In the genomic region with DNA sequence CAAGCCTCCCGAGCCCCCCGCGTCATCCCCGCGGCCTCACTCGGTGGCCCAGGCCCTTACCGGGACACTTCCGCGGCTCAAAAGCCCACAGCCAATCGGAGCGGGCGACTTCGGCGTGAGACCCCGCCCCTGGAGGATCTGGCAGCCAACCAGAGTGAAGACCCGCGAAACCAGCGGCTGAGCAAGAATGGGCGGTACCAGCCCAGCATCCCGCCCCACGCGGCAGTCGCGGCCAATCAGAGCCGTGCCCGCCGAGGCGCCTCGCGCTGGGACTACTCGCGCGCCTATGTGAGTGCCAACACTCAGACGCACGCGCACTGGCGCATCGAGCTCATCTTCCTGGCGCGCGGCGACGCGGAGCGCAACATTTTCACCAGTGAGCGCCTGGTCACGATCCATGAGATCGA, we compare ENCODE assay signal across 11 cellular contexts. TPM values are rescaled to one million over a fixed set of nuclear protein-coding genes. Genes with fewer than 3 reads are reported as not detected.
DNase-seq lines count a peak whose midpoint lies in the region; ATAC-seq, FAIRE-seq and TF ChIP-seq lines count a peak whose summit lies in the region.
"Had no signal": no experiment of that assay in that cellular context is flagged by ENCODE, and none has a peak within 500 bp of the region (broad histone marks: within the 10 kb centered on the region; RNA-seq: fewer than 3 reads in every experiment).

No MANE protein-coding gene starts in this region.

- in situ Hi-C loops in K562 (cut with MboI) (no loop called here), gastrocnemius medialis (cut with MboI; ENCODE audit: low sequenced_read_pairs in 4 of 4) (no loop called here)

- TF ChIP-seq POLR2A in K562 (conservative IDR thresholded peaks at IDR 0.05) (no peak), Peyer's patch (IDR thresholded peaks at IDR 0.05) (no peak), gastrocnemius medialis (IDR thresholded peaks at IDR 0.05) (no peak)

- H3K9me3 Mint-ChIP-seq in endodermal cell = peaks cover 34% of the 10 kb centered on the region

- POLR2A ChIA-PET in K562 (lab: Yijun Ruan, JAX) = no interaction called here

- H3K27me3 Mint-ChIP-seq in endodermal cell (ENCODE audit: insufficient read depth) = peaks cover 2% of the 10 kb centered on the region

- H3K4me2 ChIP-seq in K562 (ENCODE audit: insufficient read depth, low read length) = no peak overlapping the region

- TF ChIP-seq EP300 in K562 (IDR thresholded peaks at IDR 0.05; ENCODE audit: low read length) = no peak

- WGBS in K562 (ENCODE audit: insufficient coverage, low coverage, missing lambda C conversion rate) = 38% methylated on average over 38 of the region's 48 CpGs
- WGBS in endodermal cell (ENCODE audit: insufficient coverage in 1 of 2, insufficient read length in 1 of 2), 2 experiments = 96 to 98% methylated on average over 33 to 48 of the region's 48 CpGs

- H3K27ac ChIP-seq in K562 (ENCODE audit: extremely low read depth, low read depth, low read length) (no peak overlapping the region), left lung (no peak overlapping the region), Peyer's patch (no peak overlapping the region), endodermal cell (ENCODE audit: low read depth, low read length) (no peak overlapping the region), gastrocnemius medialis (no peak overlapping the region)
- H3K27ac ChIP-seq: cardiac muscle cell, ovary had no signal

- peak; percentile 53; the same call in 2 of the 3 replicates for ATAC-seq in K562
- peak; percentile 39 for ATAC-seq in left lung
- no peak for ATAC-seq in gastrocnemius medialis

- H3K36me3 ChIP-seq in K562 (ENCODE audit: control insufficient read depth, insufficient read depth, low read length) (no peaks in the 10 kb centered on the region), left lung (no peaks in the 10 kb centered on the region), Peyer's patch (no peaks in the 10 kb centered on the region), endodermal cell (ENCODE audit: control insufficient read depth, insufficient read depth, low read length) (no peaks in the 10 kb centered on the region), gastrocnemius medialis (no peaks in the 10 kb centered on the region)
- H3K36me3 ChIP-seq: cardiac muscle cell, ovary had no signal

- peak; percentile 7 for DNase-seq in stimulated activated CD4-positive, alpha-beta T cell treated with anti-CD3 and anti-CD28 coated beads, Interleukin-1b, Interleukin-23, amount 100 ng/mL, for 48 hours
- DNase-seq in stimulated activated CD4-positive, alpha-beta T cell treated with anti-CD3 and anti-CD28 coated beads, Interleukin-4, amount 100 ng/mL, for 24 hours = no peak
- DNase-seq in K562 (ENCODE audit: extremely low read depth in 1 of 4, low spot score in 3 of 4) = peak in 2 of 4 experiments; percentile 23 to 43
- no peak for DNase-seq in left lung
- no peak for DNase-seq in effector CD4-positive, alpha-beta T cell
- DNase-seq in Peyer's patch = no peak
- no peak for DNase-seq in endodermal cell
- no peak for DNase-seq in gastrocnemius medialis
- DNase-seq: erythroblast had no signal

- H3K9me3 ChIP-seq in K562 (replicated peaks; ENCODE audit: control insufficient read depth, insufficient read depth, low read depth, low read length) = no peaks in the 10 kb centered on the region
- H3K9me3 ChIP-seq in left lung = peaks cover 0 to 26% of the 10 kb centered on the region in 2 donors
- peaks cover 0 to 28% (median 3%) of the 10 kb centered on the region in 4 donors for H3K9me3 ChIP-seq in Peyer's patch
- H3K9me3 ChIP-seq in endodermal cell (ENCODE audit: control insufficient read depth, low read length) = peaks cover 31% of the 10 kb centered on the region
- H3K9me3 ChIP-seq in gastrocnemius medialis = peaks cover 0 to 7% (median 0%) of the 10 kb centered on the region in 3 donors
- H3K9me3 ChIP-seq: ovary had no signal

- H3K9me1 ChIP-seq in K562 (ENCODE audit: control insufficient read depth, insufficient read depth, low read length) = peaks cover 4% of the 10 kb centered on the region

- H3K9ac ChIP-seq in K562 (ENCODE audit: insufficient read depth in 1 of 2, low read depth in 2 of 2, low read length in 2 of 2) = no peak overlapping the region
- H3K9ac ChIP-seq in endodermal cell (ENCODE audit: extremely low read depth, low read length, poor library complexity, severe bottlenecking) = no peak overlapping the region

- no peak for FAIRE-seq in K562 (lab: Jason Lieb, UNC)

- H3K4me3 ChIP-seq in K562 = no peak overlapping the region
- no peak overlapping the region for H3K4me3 ChIP-seq in left lung
- no peak overlapping the region for H3K4me3 ChIP-seq in Peyer's patch
- no peak overlapping the region for H3K4me3 ChIP-seq in endodermal cell (ENCODE audit: low read length)
- no peak overlapping the region for H3K4me3 ChIP-seq in gastrocnemius medialis
- H3K4me3 ChIP-seq: cardiac muscle cell, ovary had no signal

- CTCF ChIA-PET in K562 (lab: Yijun Ruan, JAX; ENCODE audit: low intra/inter-chr PET ratio) = no interaction called here

- no peak overlapping the region for H3K4me3 Mint-ChIP-seq in endodermal cell

- TF ChIP-seq CTCF in K562 (IDR thresholded peaks at IDR 0.05 in 2 of 3, conservative IDR thresholded peaks at IDR 0.05 in 1 of 3; ENCODE audit: insufficient read depth in 2 of 3, low read depth in 1 of 3, low read length in 3 of 3) (no peak), left lung (IDR thresholded peaks at IDR 0.05) (no peak), Peyer's patch (IDR thresholded peaks at IDR 0.05) (no peak), endodermal cell (conservative IDR thresholded peaks at IDR 0.05) (no peak), gastrocnemius medialis (IDR thresholded peaks at IDR 0.05 in 4 of 5, conservative IDR thresholded peaks at IDR 0.05 in 1 of 5) (no peak)

- H3K27ac Mint-ChIP-seq in endodermal cell = no peak overlapping the region

- peaks cover 11% of the 10 kb centered on the region; the same call in 1 of the 2 replicates for H4K20me1 ChIP-seq in K562 (replicated peaks; ENCODE audit: control insufficient read depth, insufficient read depth, low read length)

- TF ChIP-seq RAD21 in K562 (CRISPR knock-in tag; conservative IDR thresholded peaks at IDR 0.05 in 1 of 2, IDR thresholded peaks at IDR 0.05 in 1 of 2) = no peak

- intact Hi-C loops in K562 (cut with micrococcal nuclease) = no loop called here
- intact Hi-C loops in left lung (cut with DNase I) = no loop called here
- intact Hi-C loops in gastrocnemius medialis (cut with DNase I; ENCODE audit: low total_unique reads) = no loop called here

- H3K4me1 ChIP-seq in K562 (replicated peaks in 1 of 2; ENCODE audit: control insufficient read depth in 2 of 2, insufficient read depth in 2 of 2, low read length in 2 of 2) (peaks cover 0 to 10% of the 10 kb centered on the region in 2 experiments; a peak in 2 of 5 replicates), left lung (no peaks in the 10 kb centered on the region), Peyer's patch (no peaks in the 10 kb centered on the region), endodermal cell (ENCODE audit: control insufficient read depth, insufficient read depth, low read length) (no peaks in the 10 kb centered on the region), gastrocnemius medialis (no peaks in the 10 kb centered on the region)

- H2AFZ ChIP-seq in K562 (ENCODE audit: low read depth, low read length) = no peak overlapping the region

- peaks cover 32 to 44% of the 10 kb centered on the region in 2 experiments; a peak in 4 of 5 replicates for H3K27me3 ChIP-seq in K562 (ENCODE audit: control insufficient read depth in 2 of 2, insufficient read depth in 2 of 2, low read length in 2 of 2)
- H3K27me3 ChIP-seq in left lung = peaks cover 6 to 44% of the 10 kb centered on the region in 2 donors
- no peaks in the 10 kb centered on the region for H3K27me3 ChIP-seq in Peyer's patch
- H3K27me3 ChIP-seq in endodermal cell (ENCODE audit: control insufficient read depth, insufficient read depth, low read length, poor library complexity, severe bottlenecking) = no peaks in the 10 kb centered on the region
- peaks cover 14 to 30% (median 28%) of the 10 kb centered on the region in 3 donors for H3K27me3 ChIP-seq in gastrocnemius medialis
- H3K27me3 ChIP-seq: cardiac muscle cell, ovary had no signal

- no peaks in the 10 kb centered on the region for H3K79me2 ChIP-seq in K562 (ENCODE audit: control insufficient read depth, insufficient read depth, low read length)

- H3K36me3 Mint-ChIP-seq in endodermal cell (ENCODE audit: low read depth) = peaks cover 48% of the 10 kb centered on the region

- peaks cover 3% of the 10 kb centered on the region for H3K4me1 Mint-ChIP-seq in endodermal cell

- BruUV-seq in K562 (replicated peaks; lab: Mats Ljungman, UMichigan) = no TSS peak

TF ChIP-seq in K562, 482 proteins besides CTCF, POLR2A, EP300 and RAD21 (continues in another document):
- TF ChIP-seq ARHGAP35 (IDR thresholded peaks at IDR 0.05; ENCODE audit: partially characterized antibody) = no peak

RNA-seq across cellular contexts. Expression of gene DISP3, which starts 22.5 kb away (rescaled TPM):
- not detected in 2 replicates for total RNA-seq in K562 (2011; cell fraction: chromatin; rRNA removed; ENCODE audit: low replicate concordance)
- total RNA-seq in K562 (2011; cell fraction: nucleolus; rRNA removed) = 0.13 and 0.17 TPM in 2 replicates
- 0.22 TPM in 1 of 2 replicates, not detected in the other for total RNA-seq in K562 (2011; cell fraction: nucleoplasm; rRNA removed)
- 0.04 and 0.14 TPM in 2 replicates for total RNA-seq in K562 (2014; rRNA removed)
- not detected in 2 replicates for total RNA-seq in K562 (2014; rRNA removed; fragmentation: Illumina TruSeq; extraction: Trizol)
- total RNA-seq in K562 (2015; rRNA removed; fragmentation: Illumina TruSeq; extraction: Trizol) = not detected in 2 replicates
- 0.16 TPM in 1 of 2 replicates, not detected in the other for total RNA-seq in K562 (2021)
- 0.12 TPM in 1 of 2 replicates, not detected in the other for polyA plus RNA-seq in K562 (2011; rRNA removed)
- 0.04 TPM in 1 of 2 replicates, not detected in the other for polyA plus RNA-seq in K562 (2011; cell fraction: cytosol; rRNA removed)
- 0.06 and 0.13 TPM in 2 replicates for polyA plus RNA-seq in K562 (2011; cell fraction: nucleus; rRNA removed)
- polyA plus RNA-seq in K562 (2012) = 0.07 TPM in 1 of 2 replicates, not detected in the other
- polyA plus RNA-seq in K562 (2014; fragmentation: Illumina TruSeq; extraction: Trizol) = 0.19 TPM in 1 of 2 replicates, not detected in the other
- not detected for polyA plus RNA-seq in K562 (2014; fragmentation: Nextera tagmentation; extraction: Ambion mirVana)
- 0.03 TPM in 1 of 2 replicates, not detected in the other for polyA plus RNA-seq in K562 (2014; rRNA removed)
- not detected in 2 replicates for polyA minus RNA-seq in K562 (2011; rRNA and poly(A)+ RNA removed)
- not detected in 2 replicates for polyA minus RNA-seq in K562 (2011; cell fraction: cytosol; rRNA and poly(A)+ RNA removed)
- polyA minus RNA-seq in K562 (2011; cell fraction: nucleus; rRNA and poly(A)+ RNA removed) = not detected in 2 replicates
- under 1 TPM; 0.05 to 0.12 TPM for total RNA-seq in left lung
- total RNA-seq in Peyer's patch = 1 to 10 TPM in 2 of 4 donors, under 1 TPM in 1, not detected in 1; 0.54 to 2.4 (median 1.8) TPM
- total RNA-seq in endodermal cell = 10 to 100 TPM in 1 of 2 donors, 1 to 10 TPM in 1; 9.6 to 11.6 TPM
- 31.3 TPM for polyA plus RNA-seq in endodermal cell (2013, experiment 1 of 2)
- polyA plus RNA-seq in endodermal cell (2013, experiment 2 of 2) = 26.0 TPM
- not detected for total RNA-seq in gastrocnemius medialis

Comparison
In these comparisons a context has a peak if more than half of its experiments do, and no peak if none do; other contexts are left out.
1. ATAC-seq: peak in K562 (single experiment) and left lung (single experiment); none in gastrocnemius medialis (0 of 2).